Comparison of ENCODE assay signal across 18 cellular contexts in genomic region chr10:64159910-64160872, GRCh38.
DNase-seq lines count a peak whose midpoint lies in the region; ATAC-seq, FAIRE-seq and TF ChIP-seq lines count a peak whose summit lies in the region.
"Had no signal": no experiment of that assay in that cellular context is flagged by ENCODE, and none has a peak within 500 bp of the region (broad histone marks: within the 10 kb centered on the region; RNA-seq: fewer than 3 reads in every experiment).

No MANE protein-coding gene starts in this region.

- H3K79me1 ChIP-seq in trophoblast cell (ENCODE audit: low read length) = peaks cover 14% of the 10 kb centered on the region

- peak overlapping the region; percentile 33 for H2BK120ac ChIP-seq in trophoblast cell (ENCODE audit: insufficient read depth, low read length, poor library complexity)

- peak overlapping the region; percentile 56 for H3K14ac ChIP-seq in trophoblast cell (ENCODE audit: low read length)

- WGBS in right cardiac atrium = 42% methylated on average over 2 of the region's 2 CpGs
- WGBS in heart right ventricle, 2 donors = 43 to 47% methylated on average over 2 of the region's 2 CpGs
- WGBS in trophoblast cell (ENCODE audit: extremely low coverage, insufficient coverage, insufficient read length) = no CpG with 5 or more reads among the region's 2 CpGs

- H4K8ac ChIP-seq in trophoblast cell (ENCODE audit: low read depth, low read length) = peak overlapping the region; percentile 32

- peak overlapping the region; percentile 90 for H4K91ac ChIP-seq in trophoblast cell (ENCODE audit: low read depth, low read length)

- H3K4me3 ChIP-seq in right cardiac atrium (ENCODE audit: low read length) = no peak overlapping the region
- H3K4me3 ChIP-seq in heart right ventricle = no peak overlapping the region
- H3K4me3 ChIP-seq in fibroblast of pulmonary artery (replicated peaks; ENCODE audit: low read depth, low read length) = no peak overlapping the region
- no peak overlapping the region for H3K4me3 ChIP-seq in trophoblast cell (ENCODE audit: low read depth, low read length)
- H3K4me3 ChIP-seq: HAP-1 had no signal

- peak overlapping the region; percentile 13 for H3K4ac ChIP-seq in trophoblast cell (ENCODE audit: low read depth, low read length)

- no peak overlapping the region for H2AK5ac ChIP-seq in trophoblast cell (ENCODE audit: low read length)

- peaks cover 2% of the 10 kb centered on the region for H3K79me2 ChIP-seq in trophoblast cell (ENCODE audit: control insufficient read depth, insufficient read depth, low read length, poor library complexity)

- peak overlapping the region; percentile 15 for H3K18ac ChIP-seq in trophoblast cell (ENCODE audit: low read length)

- ATAC-seq in right cardiac atrium = peak; percentile 51 to 62
- ATAC-seq in heart right ventricle = no peak
- no peak for ATAC-seq in esophagus mucosa
- ATAC-seq: HepG2 had no signal

- DNase-seq in right cardiac atrium = peak in 1 of 3 donors; percentile 5
- DNase-seq in heart right ventricle = no peak
- peak; percentile 3 for DNase-seq in fibroblast of pulmonary artery (ENCODE audit: low read depth)
- DNase-seq in trophoblast cell = no peak
- DNase-seq in urothelium cell line (ENCODE audit: low spot score) = no peak
- no peak for DNase-seq in D341Med (ENCODE audit: low spot score)
- DNase-seq: C1 segment of cervical spinal cord; Calu3; CD4-positive, alpha-beta T cell; DMS79; GOT3 had no signal

- H3K36me3 ChIP-seq in heart right ventricle (no peaks in the 10 kb centered on the region), trophoblast cell (ENCODE audit: control insufficient read depth in 1 of 2, insufficient read depth in 2 of 2, low read length in 2 of 2) (no peaks in the 10 kb centered on the region)
- H3K36me3 ChIP-seq: HAP-1 had no signal

- H3K23ac ChIP-seq in trophoblast cell (ENCODE audit: low read length) = no peak overlapping the region

- no peak for FAIRE-seq in urothelium cell line (lab: Jason Lieb, UNC)
- FAIRE-seq: A204.1, G401.6, GM12891, HepG2, HTR-8/SVneo had no signal

- no peak overlapping the region for H3K9ac ChIP-seq in trophoblast cell (ENCODE audit: low read length)

- peak overlapping the region; percentile 25 for H3K4me2 ChIP-seq in trophoblast cell (ENCODE audit: low read length)

- H2BK5ac ChIP-seq in trophoblast cell (ENCODE audit: low read depth, low read length, poor library complexity) = peak overlapping the region; percentile 74

- intact Hi-C loops in right cardiac atrium (cut with DNase I) (no loop called here), heart right ventricle (cut with DNase I) (no loop called here)

- H3K27me3 ChIP-seq in right cardiac atrium (ENCODE audit: control insufficient read depth, insufficient read depth) (no peaks in the 10 kb centered on the region), heart right ventricle (no peaks in the 10 kb centered on the region), trophoblast cell (ENCODE audit: insufficient read depth, low read length) (no peaks in the 10 kb centered on the region)

- H3K4me1 ChIP-seq in right cardiac atrium (ENCODE audit: control insufficient read depth, insufficient read depth, low read length) (peaks cover 2% of the 10 kb centered on the region), heart right ventricle (no peaks in the 10 kb centered on the region), trophoblast cell (ENCODE audit: control insufficient read depth in 1 of 2, insufficient read depth in 2 of 2, low read length in 2 of 2) (peaks cover 3 to 11% of the 10 kb centered on the region in 2 experiments)
- H3K4me1 ChIP-seq: HAP-1 had no signal

- peak overlapping the region; percentile 63 for H2BK12ac ChIP-seq in trophoblast cell (ENCODE audit: low read length)

- H3K9me3 ChIP-seq in right cardiac atrium (ENCODE audit: control insufficient read depth, low read length) (no peaks in the 10 kb centered on the region), heart right ventricle (no peaks in the 10 kb centered on the region), trophoblast cell (ENCODE audit: insufficient read depth, low read depth, low read length) (no peaks in the 10 kb centered on the region)
- H3K9me3 ChIP-seq: HAP-1 had no signal

- H4K12ac ChIP-seq in trophoblast cell (ENCODE audit: low read depth, low read length) = no peak overlapping the region

- H2AFZ ChIP-seq in trophoblast cell (ENCODE audit: insufficient read depth, low read length, poor library complexity) = no peak overlapping the region

- no peak for TF ChIP-seq CTCF in heart right ventricle (IDR thresholded peaks at IDR 0.05)
- no peak for TF ChIP-seq CTCF in fibroblast of pulmonary artery (IDR thresholded peaks at IDR 0.05; ENCODE audit: low read length, missing control alignments)

- H3K27ac ChIP-seq in right cardiac atrium (ENCODE audit: low read length) (no peak overlapping the region), heart right ventricle (no peak overlapping the region), trophoblast cell (ENCODE audit: low read depth, low read length) (peak overlapping the region; percentile 84)

Comparison
In these comparisons a context has a peak if more than half of its experiments do, and no peak if none do; other contexts are left out.
1. ATAC-seq: peak in right cardiac atrium (2 of 2); none in heart right ventricle (0 of 8) and esophagus mucosa (single experiment).